13 cellular contexts compared by ENCODE assay signal in genomic region chr2:224934542-224935188, GRCh38.
DNase-seq lines count a peak whose midpoint lies in the region; ATAC-seq and TF ChIP-seq lines count a peak whose summit lies in the region.
"Had no signal": no experiment of that assay in that cellular context is flagged by ENCODE, and none has a peak within 500 bp of the region (broad histone marks: within the 10 kb centered on the region; RNA-seq: fewer than 3 reads in every experiment).

No MANE protein-coding gene starts in this region.

- H3K4me1 ChIP-seq in NT2/D1 (ENCODE audit: insufficient read depth, insufficient read length) (no peaks in the 10 kb centered on the region), mucosa of descending colon (ENCODE audit: low read depth) (no peaks in the 10 kb centered on the region), left lung (peaks cover 0 to 46% of the 10 kb centered on the region in 2 donors)
- H3K4me1 ChIP-seq: A549 had no signal

- no peak overlapping the region for H3K27ac ChIP-seq in left lung
- H3K27ac ChIP-seq: A549 had no signal

- H3K27me3 ChIP-seq in NT2/D1 (ENCODE audit: insufficient read depth, insufficient read length), result no peaks in the 10 kb centered on the region
- no peaks in the 10 kb centered on the region for H3K27me3 ChIP-seq in left lung

- intact Hi-C loops in mucosa of descending colon (cut with DNase I, micrococcal nuclease) (no loop called here), left lung (cut with DNase I) (no loop called here)

- H3K36me3 ChIP-seq in NT2/D1 (ENCODE audit: insufficient read depth, insufficient read length, low read length) (no peaks in the 10 kb centered on the region), mucosa of descending colon (ENCODE audit: low read depth) (no peaks in the 10 kb centered on the region), left lung (peaks cover 0 to 6% of the 10 kb centered on the region in 2 donors)

- DNase-seq in NOMO-1 (lab: John Stamatoyannopoulos, UW; ENCODE audit: unreplicated experiment in 2 of 2), result peak; percentile 13 to 33
- DNase-seq in NOMO-1 treated with dmso at 0.1 percent for 144 hours (lab: John Stamatoyannopoulos, UW; ENCODE audit: unreplicated experiment), result no peak
- DNase-seq in NT2/D1 (ENCODE audit: low read depth, low spot score), result peak; percentile 61
- peak; percentile 43 for DNase-seq in choroid plexus epithelial cell (ENCODE audit: low read depth)
- DNase-seq in pons (ENCODE audit: low spot score), result peak; percentile 66
- no peak for DNase-seq in mucosa of descending colon
- DNase-seq in left lung, result no peak
- DNase-seq: DMS79; NCI-H1417; NK-92 treated with Interleukin-12 subunit alpha and Interleukin-12 subunit beta, amount 100 ng/mL, for 24 hours had no signal

- no peak for TF ChIP-seq CTCF in choroid plexus epithelial cell (conservative IDR thresholded peaks at IDR 0.05; ENCODE audit: low read depth, low read length)
- TF ChIP-seq CTCF in mucosa of descending colon (IDR thresholded peaks at IDR 0.05), result no peak
- no peak for TF ChIP-seq CTCF in left lung (IDR thresholded peaks at IDR 0.05)

- H3K9me3 ChIP-seq in NT2/D1 (ENCODE audit: insufficient read depth, low read length) (no peaks in the 10 kb centered on the region), mucosa of descending colon (no peaks in the 10 kb centered on the region), left lung (no peaks in the 10 kb centered on the region)
- H3K9me3 ChIP-seq: A549 had no signal

- no peak for ATAC-seq in mucosa of descending colon
- no peak for ATAC-seq in left lung
- no peak for ATAC-seq in GM21360 (IDR thresholded peaks at IDR 0.05; ENCODE audit: unreplicated experiment)
- ATAC-seq: A549 had no signal

- no peak overlapping the region for H3K4me3 ChIP-seq in NT2/D1 (ENCODE audit: insufficient read length, low read depth)
- H3K4me3 ChIP-seq in choroid plexus epithelial cell (ENCODE audit: low read depth, low read length), result no peak overlapping the region
- no peak overlapping the region for H3K4me3 ChIP-seq in mucosa of descending colon
- H3K4me3 ChIP-seq in left lung, result no peak overlapping the region
- H3K4me3 ChIP-seq: A549, skin epidermis had no signal

- H3K9ac ChIP-seq in NT2/D1 (ENCODE audit: insufficient read length, low read depth), result no peak overlapping the region

Comparison
In these comparisons a context has a peak if more than half of its experiments do, and no peak if none do; other contexts are left out.
1. DNase-seq: peak in NOMO-1 (2 of 2), NT2/D1 (single experiment), choroid plexus epithelial cell (single experiment) and pons (single experiment); none in NOMO-1 treated with dmso at 0.1 percent for 144 hours (single experiment), mucosa of descending colon (0 of 3) and left lung (0 of 2).